In the genomic region with DNA sequence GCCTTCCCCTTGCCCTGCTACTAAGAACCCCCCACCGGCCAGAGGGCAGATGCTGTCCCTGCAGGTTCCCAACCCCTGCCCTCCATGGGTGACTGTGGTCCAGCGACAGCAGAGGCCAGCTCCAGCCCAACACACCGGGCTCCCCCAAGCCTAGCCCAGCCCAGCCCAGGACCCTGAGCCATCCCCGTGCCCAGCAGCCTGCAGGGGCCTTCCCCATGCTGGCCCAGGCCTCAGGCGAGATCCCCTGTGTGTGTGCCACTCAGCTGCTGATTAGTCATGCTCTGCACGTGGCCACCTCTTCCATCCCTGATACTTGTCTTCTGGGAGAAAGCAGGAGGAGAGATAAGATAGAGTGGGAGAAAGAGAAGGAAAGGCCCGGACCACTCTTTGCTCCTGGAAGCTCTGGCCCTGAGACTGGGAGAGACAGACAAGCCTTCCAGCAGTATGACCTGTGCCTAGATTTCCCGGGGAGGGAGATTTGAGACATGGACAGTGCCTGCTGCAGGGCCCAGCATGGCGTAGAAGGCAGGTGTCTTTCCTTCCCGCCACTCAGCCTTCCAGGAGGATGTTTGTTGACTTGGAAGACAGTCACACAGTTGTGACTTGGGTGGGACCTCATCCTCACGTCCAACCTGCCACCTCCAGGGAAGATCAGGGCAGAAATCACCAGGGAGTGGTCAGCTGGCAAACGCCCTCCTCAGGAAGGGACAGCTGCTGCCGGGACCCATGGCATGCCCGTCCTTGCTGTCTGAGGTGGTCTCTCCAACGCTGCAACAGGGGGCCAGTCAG, we compare ENCODE assay signal across 1 cellular context.
TF ChIP-seq lines count a peak whose summit lies in the region.

No MANE protein-coding gene starts in this region.

TF ChIP-seq in HEK293, 187 proteins besides CTCF, POLR2A, EP300 and RAD21:
- TF ChIP-seq, protein P1, sequence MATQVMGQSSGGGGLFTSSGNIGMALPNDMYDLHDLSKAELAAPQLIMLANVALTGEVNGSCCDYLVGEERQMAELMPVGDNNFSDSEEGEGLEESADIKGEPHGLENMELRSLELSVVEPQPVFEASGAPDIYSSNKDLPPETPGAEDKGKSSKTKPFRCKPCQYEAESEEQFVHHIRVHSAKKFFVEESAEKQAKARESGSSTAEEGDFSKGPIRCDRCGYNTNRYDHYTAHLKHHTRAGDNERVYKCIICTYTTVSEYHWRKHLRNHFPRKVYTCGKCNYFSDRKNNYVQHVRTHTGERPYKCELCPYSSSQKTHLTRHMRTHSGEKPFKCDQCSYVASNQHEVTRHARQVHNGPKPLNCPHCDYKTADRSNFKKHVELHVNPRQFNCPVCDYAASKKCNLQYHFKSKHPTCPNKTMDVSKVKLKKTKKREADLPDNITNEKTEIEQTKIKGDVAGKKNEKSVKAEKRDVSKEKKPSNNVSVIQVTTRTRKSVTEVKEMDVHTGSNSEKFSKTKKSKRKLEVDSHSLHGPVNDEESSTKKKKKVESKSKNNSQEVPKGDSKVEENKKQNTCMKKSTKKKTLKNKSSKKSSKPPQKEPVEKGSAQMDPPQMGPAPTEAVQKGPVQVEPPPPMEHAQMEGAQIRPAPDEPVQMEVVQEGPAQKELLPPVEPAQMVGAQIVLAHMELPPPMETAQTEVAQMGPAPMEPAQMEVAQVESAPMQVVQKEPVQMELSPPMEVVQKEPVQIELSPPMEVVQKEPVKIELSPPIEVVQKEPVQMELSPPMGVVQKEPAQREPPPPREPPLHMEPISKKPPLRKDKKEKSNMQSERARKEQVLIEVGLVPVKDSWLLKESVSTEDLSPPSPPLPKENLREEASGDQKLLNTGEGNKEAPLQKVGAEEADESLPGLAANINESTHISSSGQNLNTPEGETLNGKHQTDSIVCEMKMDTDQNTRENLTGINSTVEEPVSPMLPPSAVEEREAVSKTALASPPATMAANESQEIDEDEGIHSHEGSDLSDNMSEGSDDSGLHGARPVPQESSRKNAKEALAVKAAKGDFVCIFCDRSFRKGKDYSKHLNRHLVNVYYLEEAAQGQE (tag by site-specific recombination; IDR thresholded peaks at IDR 0.05) = no peak
- TF ChIP-seq GLIS2 (tag by site-specific recombination; IDR thresholded peaks at IDR 0.05) = peak; percentile 31; the same call in 1 of the 2 replicates
- TF ChIP-seq, protein P2, sequence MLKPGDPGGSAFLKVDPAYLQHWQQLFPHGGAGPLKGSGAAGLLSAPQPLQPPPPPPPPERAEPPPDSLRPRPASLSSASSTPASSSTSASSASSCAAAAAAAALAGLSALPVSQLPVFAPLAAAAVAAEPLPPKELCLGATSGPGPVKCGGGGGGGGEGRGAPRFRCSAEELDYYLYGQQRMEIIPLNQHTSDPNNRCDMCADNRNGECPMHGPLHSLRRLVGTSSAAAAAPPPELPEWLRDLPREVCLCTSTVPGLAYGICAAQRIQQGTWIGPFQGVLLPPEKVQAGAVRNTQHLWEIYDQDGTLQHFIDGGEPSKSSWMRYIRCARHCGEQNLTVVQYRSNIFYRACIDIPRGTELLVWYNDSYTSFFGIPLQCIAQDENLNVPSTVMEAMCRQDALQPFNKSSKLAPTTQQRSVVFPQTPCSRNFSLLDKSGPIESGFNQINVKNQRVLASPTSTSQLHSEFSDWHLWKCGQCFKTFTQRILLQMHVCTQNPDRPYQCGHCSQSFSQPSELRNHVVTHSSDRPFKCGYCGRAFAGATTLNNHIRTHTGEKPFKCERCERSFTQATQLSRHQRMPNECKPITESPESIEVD (tag by site-specific recombination; IDR thresholded peaks at IDR 0.05) = no peak
- TF ChIP-seq TCF7L2 (IDR thresholded peaks at IDR 0.05; ENCODE audit: borderline replicate concordance, low read depth, low read length) = no peak
- TF ChIP-seq ZNF571 (tag by site-specific recombination; IDR thresholded peaks at IDR 0.05) = no peak
- no peak for TF ChIP-seq ZNF580 (tag by site-specific recombination; IDR thresholded peaks at IDR 0.05)
- no peak for TF ChIP-seq ZNF776 (tag by site-specific recombination; IDR thresholded peaks at IDR 0.05; ENCODE audit: borderline replicate concordance)
- TF ChIP-seq ZNF654 (tag by site-specific recombination; IDR thresholded peaks at IDR 0.05; ENCODE audit: low read depth) = no peak
- no peak for TF ChIP-seq ZFP3 (tag by site-specific recombination; IDR thresholded peaks at IDR 0.05; ENCODE audit: low read depth)
- no peak for TF ChIP-seq ZNF791 (tag by site-specific recombination; IDR thresholded peaks at IDR 0.05)
- no peak for TF ChIP-seq ZNF560 (tag by site-specific recombination; IDR thresholded peaks at IDR 0.05; ENCODE audit: borderline replicate concordance)
- no peak for TF ChIP-seq PRDM1 (tag by site-specific recombination; IDR thresholded peaks at IDR 0.05)
- TF ChIP-seq ZNF416 (tag by site-specific recombination; IDR thresholded peaks at IDR 0.05) = no peak
- TF ChIP-seq SCRT1 (tag by site-specific recombination; IDR thresholded peaks at IDR 0.05; ENCODE audit: borderline replicate concordance) = no peak
- no peak for TF ChIP-seq ZNF837 (tag by site-specific recombination; IDR thresholded peaks at IDR 0.05)
- TF ChIP-seq ZSCAN30 (tag by site-specific recombination; IDR thresholded peaks at IDR 0.05) = no peak
- TF ChIP-seq ZNF366 (tag by site-specific recombination; conservative IDR thresholded peaks at IDR 0.05) = peak; percentile 46; the same call in 1 of the 2 replicates
- no peak for TF ChIP-seq OSR2 (tag by site-specific recombination; IDR thresholded peaks at IDR 0.05)
- peak; percentile 89 for TF ChIP-seq GLIS1 (tag by site-specific recombination; IDR thresholded peaks at IDR 0.05)
- TF ChIP-seq ZNF449 (tag by site-specific recombination; IDR thresholded peaks at IDR 0.05) = peak; percentile 81
- TF ChIP-seq ZIC2 (tag by site-specific recombination; IDR thresholded peaks at IDR 0.05) = peak; percentile 95
- no peak for TF ChIP-seq ZNF335 (tag by site-specific recombination; conservative IDR thresholded peaks at IDR 0.05)
- TF ChIP-seq ZNF670 (tag by site-specific recombination; IDR thresholded peaks at IDR 0.05; ENCODE audit: low read depth) = no peak
- TF ChIP-seq HOXD13 (CRISPR knock-in tag; IDR thresholded peaks at IDR 0.05; ENCODE audit: borderline replicate concordance) = no peak
TF ChIP-seq in HEK293: peak in this region for 5.
